ENCODE assay signal across 17 cellular contexts in genomic region chr6:129619579-129620233, GRCh38.
DNase-seq lines count a peak whose midpoint lies in the region; ATAC-seq and TF ChIP-seq lines count a peak whose summit lies in the region.
"Had no signal": no experiment of that assay in that cellular context is flagged by ENCODE, and none has a peak within 500 bp of the region (broad histone marks: within the 10 kb centered on the region; RNA-seq: fewer than 3 reads in every experiment).

No MANE protein-coding gene starts in this region.

- H2AFZ ChIP-seq in mammary epithelial cell (ENCODE audit: low read depth, low read length), result no peak overlapping the region
- no peak overlapping the region for H2AFZ ChIP-seq in smooth muscle cell (ENCODE audit: low read depth)

- H3K4me2 ChIP-seq in mammary epithelial cell (ENCODE audit: insufficient read depth, low read depth, low read length) (no peak overlapping the region), smooth muscle cell (no peak overlapping the region)

- no peaks in the 10 kb centered on the region for H3K9me3 Mint-ChIP-seq in MCF 10A (ENCODE audit: unreplicated experiment)
- H3K9me3 Mint-ChIP-seq in activated B cell treated with CpG ODN at 0.5 μM for 24 hours, result no peaks in the 10 kb centered on the region
- H3K9me3 Mint-ChIP-seq in stimulated activated memory B cell treated with anti-CD40 and anti-IgM and Interleukin-4, amounts not matched to agents 10 μg/mL and 1 μg/mL and 100 μg/mL, for 72 hours, result peaks cover 2% of the 10 kb centered on the region
- H3K9me3 Mint-ChIP-seq: CD4-positive, CD25-positive, alpha-beta regulatory T cell; IgD-negative memory B cell had no signal

- DNase-seq in DMS 273 (lab: John Stamatoyannopoulos, UW; ENCODE audit: unreplicated experiment) (peak; percentile 5), DMS 273 treated with DMSO at 0.1 percent for 48 hours (lab: John Stamatoyannopoulos, UW) (no peak), mammary epithelial cell (peak; percentile 37), MCF 10A (ENCODE audit: unreplicated experiment) (no peak), activated B cell treated with CpG ODN at 0.5 μM for 24 hours (no peak), smooth muscle cell (lab: John Stamatoyannopoulos, UW; ENCODE audit: unreplicated experiment) (no peak), T-helper 1 cell (no peak)
- DNase-seq: CD4-positive, CD25-positive, alpha-beta regulatory T cell; DMS79 treated with DMSO at 0.1 percent for 48 hours; Kasumi-1; NCI-H1436; NCI-H2029; NCI-H774 had no signal

- no peaks in the 10 kb centered on the region for H3F3A ChIP-seq in smooth muscle cell (ENCODE audit: low read depth)

- peaks cover 14% of the 10 kb centered on the region for H3K4me1 Mint-ChIP-seq in MCF 10A (ENCODE audit: insufficient read depth, unreplicated experiment)
- no peaks in the 10 kb centered on the region for H3K4me1 Mint-ChIP-seq in activated B cell treated with CpG ODN at 0.5 μM for 24 hours
- H3K4me1 Mint-ChIP-seq in stimulated activated memory B cell treated with anti-CD40 and anti-IgM and Interleukin-4, amounts not matched to agents 10 μg/mL and 1 μg/mL and 100 μg/mL, for 72 hours, result peaks cover 9% of the 10 kb centered on the region
- H3K4me1 Mint-ChIP-seq: B cell had no signal

- H3K36me3 ChIP-seq in mammary epithelial cell (ENCODE audit: insufficient read depth, low read length) (peaks cover 2% of the 10 kb centered on the region), smooth muscle cell (ENCODE audit: low read depth) (no peaks in the 10 kb centered on the region)

- H3K9ac ChIP-seq in mammary epithelial cell (ENCODE audit: insufficient read depth, low read length), result no peak overlapping the region
- no peak overlapping the region for H3K9ac ChIP-seq in smooth muscle cell (ENCODE audit: low read depth)

- H3K27me3 ChIP-seq in mammary epithelial cell (ENCODE audit: insufficient read depth, low read length) (no peaks in the 10 kb centered on the region), smooth muscle cell (ENCODE audit: low read depth) (no peaks in the 10 kb centered on the region)

- CTCF ChIA-PET in mammary epithelial cell (lab: Charles Lee; ENCODE audit: low non-redundant PET), result interaction anchor here (0.6 kb wide), 1 partner anchor 90 kb away, joined by 3 read pairs; the partner anchor contains the start of gene ARHGAP18
- CTCF ChIA-PET in MCF 10A (lab: Yijun Ruan, JAX), result no interaction called here
- CTCF ChIA-PET in activated B cell treated with CpG ODN at 0.5 μM for 24 hours (lab: Charles Lee), result no interaction called here

- WGBS in mammary epithelial cell (ENCODE audit: low coverage, missing lambda C conversion rate), result 100% methylated on average over 1 of the region's 2 CpGs
- 96% methylated on average over 1 of the region's 2 CpGs for WGBS in smooth muscle cell (ENCODE audit: low lambda C conversion rate)

- H3K36me3 Mint-ChIP-seq in MCF 10A (ENCODE audit: insufficient read depth, unreplicated experiment) (peaks cover 25% of the 10 kb centered on the region), activated B cell treated with CpG ODN at 0.5 μM for 24 hours (ENCODE audit: low read depth) (peaks cover 4% of the 10 kb centered on the region)
- H3K36me3 Mint-ChIP-seq in stimulated activated memory B cell treated with anti-CD40 and anti-IgM and Interleukin-4, amounts not matched to agents 10 μg/mL and 1 μg/mL and 100 μg/mL, for 72 hours, result peaks cover 10% of the 10 kb centered on the region

- ATAC-seq in activated B cell treated with CpG ODN at 0.5 μM for 24 hours (ENCODE audit: low read depth), result no peak
- no peak for ATAC-seq in stimulated activated memory B cell treated with anti-CD40 and anti-IgM and Interleukin-4, amounts not matched to agents 10 μg/mL and 1 μg/mL and 100 μg/mL, for 72 hours

- TF ChIP-seq CTCF in mammary epithelial cell (conservative IDR thresholded peaks at IDR 0.05 in 1 of 2, IDR thresholded peaks at IDR 0.05 in 1 of 2; ENCODE audit: extremely low read depth in 1 of 2, insufficient read depth in 1 of 2, low read depth in 1 of 2, low read length in 2 of 2) (no peak), MCF 10A (IDR thresholded peaks at IDR 0.05; ENCODE audit: unreplicated experiment) (no peak), activated B cell treated with CpG ODN at 0.5 μM for 24 hours (IDR thresholded peaks at IDR 0.05) (no peak), smooth muscle cell (IDR thresholded peaks at IDR 0.05; ENCODE audit: borderline replicate concordance, insufficient read depth, poor library complexity, severe bottlenecking) (no peak)

- H3K4me1 ChIP-seq in mammary epithelial cell (ENCODE audit: insufficient read depth, low read length) (peaks cover 8% of the 10 kb centered on the region), smooth muscle cell (ENCODE audit: low read depth) (no peaks in the 10 kb centered on the region)

- no peaks in the 10 kb centered on the region for H4K20me1 ChIP-seq in mammary epithelial cell (ENCODE audit: insufficient read depth, low read length)
- no peaks in the 10 kb centered on the region for H4K20me1 ChIP-seq in smooth muscle cell (ENCODE audit: low read depth)

- intact Hi-C loops in mammary epithelial cell (cut with micrococcal nuclease), result loop anchor here (2.0 to 5.0 kb wide), 2 partner anchors 93 to 111 kb away; partner anchors contain the start of gene ARHGAP18
- intact Hi-C loops in MCF 10A (cut with micrococcal nuclease), result loop anchor here (5.0 kb wide), 1 partner anchor 93 kb away; the partner anchor contains the start of gene ARHGAP18
- intact Hi-C loops in activated B cell treated with CpG ODN at 0.5 μM for 24 hours (cut with micrococcal nuclease), result loop anchor here (5.0 kb wide), 2 partner anchors 53 to 93 kb away; partner anchors contain the start of gene ARHGAP18

- in situ Hi-C loops in mammary epithelial cell (cut with MboI; ENCODE audit: low sequenced_read_pairs in 2 of 2), result loop anchor here in 1 of 2 donors (25.0 kb wide), 1 partner anchor 393 kb away; the partner anchor contains the start of gene L3MBTL3

- BruUV-seq in mammary epithelial cell (replicated peaks; lab: Mats Ljungman, UMichigan), result no TSS peak
- no TSS peak for BruUV-seq in MCF 10A (replicated peaks; lab: Mats Ljungman, UMichigan)

- no peaks in the 10 kb centered on the region for H3K9me3 ChIP-seq in mammary epithelial cell (replicated peaks; ENCODE audit: insufficient read depth, low read length)
- H3K9me3 ChIP-seq in smooth muscle cell (replicated peaks; ENCODE audit: low read depth), result no peaks in the 10 kb centered on the region

- H3K4me3 ChIP-seq in mammary epithelial cell (replicated peaks in 1 of 3; ENCODE audit: insufficient read depth in 1 of 3, low read depth in 2 of 3, low read length in 3 of 3) (no peak overlapping the region), smooth muscle cell (no peak overlapping the region)

- no peak overlapping the region for H3K4me3 Mint-ChIP-seq in MCF 10A (ENCODE audit: unreplicated experiment)
- H3K4me3 Mint-ChIP-seq in activated B cell treated with CpG ODN at 0.5 μM for 24 hours, result no peak overlapping the region
- no peak overlapping the region for H3K4me3 Mint-ChIP-seq in stimulated activated memory B cell treated with anti-CD40 and anti-IgM and Interleukin-4, amounts not matched to agents 10 μg/mL and 1 μg/mL and 100 μg/mL, for 72 hours
- H3K4me3 Mint-ChIP-seq: B cell; CD4-positive, CD25-positive, alpha-beta regulatory T cell; IgD-negative memory B cell had no signal

- no peaks in the 10 kb centered on the region for H3K79me2 ChIP-seq in mammary epithelial cell (ENCODE audit: insufficient read depth, low read length)
- no peaks in the 10 kb centered on the region for H3K79me2 ChIP-seq in smooth muscle cell (ENCODE audit: low read depth)

- dilution Hi-C loops in mammary epithelial cell (cut with HindIII; ENCODE audit: low sequenced_read_pairs), result no loop called here

- H3K27me3 Mint-ChIP-seq in MCF 10A (ENCODE audit: insufficient read depth, unreplicated experiment) (no peaks in the 10 kb centered on the region), activated B cell treated with CpG ODN at 0.5 μM for 24 hours (no peaks in the 10 kb centered on the region)
- H3K27me3 Mint-ChIP-seq in stimulated activated memory B cell treated with anti-CD40 and anti-IgM and Interleukin-4, amounts not matched to agents 10 μg/mL and 1 μg/mL and 100 μg/mL, for 72 hours, result no peaks in the 10 kb centered on the region
- H3K27me3 Mint-ChIP-seq: B cell; CD4-positive, CD25-positive, alpha-beta regulatory T cell; IgD-negative memory B cell had no signal

- POLR2A ChIA-PET in MCF 10A (lab: Yijun Ruan, JAX) (no interaction called here), activated B cell treated with CpG ODN at 0.5 μM for 24 hours (lab: Charles Lee) (no interaction called here)

- H3K27ac Mint-ChIP-seq in MCF 10A (ENCODE audit: low read depth, unreplicated experiment) (no peak overlapping the region), activated B cell treated with CpG ODN at 0.5 μM for 24 hours (peak overlapping the region; percentile 5)
- peak overlapping the region; percentile 41 for H3K27ac Mint-ChIP-seq in stimulated activated memory B cell treated with anti-CD40 and anti-IgM and Interleukin-4, amounts not matched to agents 10 μg/mL and 1 μg/mL and 100 μg/mL, for 72 hours
- H3K27ac Mint-ChIP-seq: B cell; CD4-positive, CD25-positive, alpha-beta regulatory T cell had no signal

- H3K27ac ChIP-seq in mammary epithelial cell (ENCODE audit: insufficient read depth, low read depth, low read length) (no peak overlapping the region), smooth muscle cell (ENCODE audit: low read depth) (no peak overlapping the region)
- H3K27ac ChIP-seq: 22Rv1 had no signal

Comparison
In these comparisons a context has a peak if more than half of its experiments do, and no peak if none do; other contexts are left out.
1. DNase-seq: peak in DMS 273 (single experiment) and mammary epithelial cell (single experiment); none in DMS 273 treated with DMSO at 0.1 percent for 48 hours (single experiment), MCF 10A (single experiment), activated B cell treated with CpG ODN at 0.5 μM for 24 hours (single experiment), smooth muscle cell (single experiment) and T-helper 1 cell (0 of 5).